23 cellular contexts compared by ENCODE assay signal in the genomic region with DNA sequence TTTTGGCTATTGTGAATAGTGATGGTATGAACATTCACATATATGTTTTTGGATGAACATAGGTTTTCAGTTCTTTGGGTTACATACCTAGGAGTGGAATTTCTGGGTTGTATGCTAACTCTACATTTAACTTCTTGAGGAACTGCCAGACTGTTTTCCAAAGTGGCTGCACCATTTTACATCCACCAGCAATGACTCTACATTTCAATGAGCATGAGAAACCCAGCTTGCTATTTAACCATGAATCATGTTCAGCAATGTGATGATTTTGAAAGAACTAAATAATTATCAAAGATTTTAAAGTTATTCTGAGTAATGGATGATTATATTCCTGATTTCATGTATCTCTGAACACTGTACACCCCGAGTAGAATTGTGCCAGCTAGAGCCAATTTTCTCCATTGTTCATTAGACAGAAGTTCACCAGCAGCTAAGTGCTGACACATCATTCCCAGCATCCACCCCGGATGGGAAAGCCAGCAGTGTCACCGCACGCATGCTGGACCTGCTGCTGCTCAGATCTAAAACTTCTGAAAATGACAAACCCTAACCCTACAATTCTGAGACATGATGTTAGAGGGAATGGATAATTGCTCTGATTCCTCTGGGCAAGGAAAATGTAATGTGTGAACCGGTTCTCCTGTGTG. TPM values are rescaled to one million over a fixed set of nuclear protein-coding genes. Genes with fewer than 3 reads are reported as not detected.
DNase-seq lines count a peak whose midpoint lies in the region; ATAC-seq and TF ChIP-seq lines count a peak whose summit lies in the region.
"Had no signal": no experiment of that assay in that cellular context is flagged by ENCODE, and none has a peak within 500 bp of the region (broad histone marks: within the 10 kb centered on the region; RNA-seq: fewer than 3 reads in every experiment).

No MANE protein-coding gene starts in this region.

- H3K9me3 Mint-ChIP-seq in osteocyte (ENCODE audit: unreplicated experiment): no peaks in the 10 kb centered on the region
- no peaks in the 10 kb centered on the region for H3K9me3 Mint-ChIP-seq in stimulated activated memory B cell treated with anti-CD40 and anti-IgM and Interleukin-4, amounts not matched to agents 10 μg/mL and 1 μg/mL and 100 μg/mL, for 72 hours
- H3K9me3 Mint-ChIP-seq: activated naive CD8-positive, alpha-beta T cell treated with anti-CD3 and anti-CD28 coated beads for 36 hours; activated T-helper 17 cell treated with anti-CD3 and anti-CD28 coated beads, Interleukin-2, amount 50 U/mL, for 72 hours; brain; CD8-positive, alpha-beta memory T cell had no signal

- H3K27me3 ChIP-seq in dorsolateral prefrontal cortex: no peaks in the 10 kb centered on the region
- H3K27me3 ChIP-seq: colonic mucosa, neutrophil had no signal

- no peak overlapping the region for H3K27ac ChIP-seq in dorsolateral prefrontal cortex
- H3K27ac ChIP-seq: colonic mucosa, neutrophil had no signal

- no peaks in the 10 kb centered on the region for H3K27me3 Mint-ChIP-seq in osteocyte (ENCODE audit: unreplicated experiment)
- H3K27me3 Mint-ChIP-seq in stimulated activated memory B cell treated with anti-CD40 and anti-IgM and Interleukin-4, amounts not matched to agents 10 μg/mL and 1 μg/mL and 100 μg/mL, for 72 hours: peaks cover 28% of the 10 kb centered on the region

- peak overlapping the region; percentile 94 for H3K27ac Mint-ChIP-seq in osteocyte (ENCODE audit: unreplicated experiment)
- no peak overlapping the region for H3K27ac Mint-ChIP-seq in stimulated activated memory B cell treated with anti-CD40 and anti-IgM and Interleukin-4, amounts not matched to agents 10 μg/mL and 1 μg/mL and 100 μg/mL, for 72 hours
- H3K27ac Mint-ChIP-seq: activated CD8-positive, alpha-beta memory T cell treated with anti-CD3 and anti-CD28 coated beads, Interleukin-2, amount 10 ng/mL, durations not matched to agents 7 days and 5 days; activated naive CD8-positive, alpha-beta T cell treated with anti-CD3 and anti-CD28 coated beads for 36 hours; activated T-helper 17 cell treated with anti-CD3 and anti-CD28 coated beads, Interleukin-2, amount 50 U/mL, for 72 hours; CD8-positive, alpha-beta memory T cell had no signal

- H3K4me1 Mint-ChIP-seq in osteocyte (ENCODE audit: unreplicated experiment): peaks cover 26% of the 10 kb centered on the region
- H3K4me1 Mint-ChIP-seq in stimulated activated memory B cell treated with anti-CD40 and anti-IgM and Interleukin-4, amounts not matched to agents 10 μg/mL and 1 μg/mL and 100 μg/mL, for 72 hours: no peaks in the 10 kb centered on the region
- H3K4me1 Mint-ChIP-seq: activated naive CD8-positive, alpha-beta T cell treated with anti-CD3 and anti-CD28 coated beads for 36 hours; brain; CD8-positive, alpha-beta memory T cell; immature natural killer cell had no signal

- no peak for TF ChIP-seq CTCF in osteocyte (IDR thresholded peaks at IDR 0.05)
- TF ChIP-seq CTCF in dorsolateral prefrontal cortex (IDR thresholded peaks at IDR 0.05 in 54 of 56, conservative IDR thresholded peaks at IDR 0.05 in 2 of 56; ENCODE audit: low read depth in 1 of 56, partially characterized antibody in 56 of 56): no peak

- no peaks in the 10 kb centered on the region for H3K36me3 Mint-ChIP-seq in osteocyte (ENCODE audit: unreplicated experiment)
- no peaks in the 10 kb centered on the region for H3K36me3 Mint-ChIP-seq in stimulated activated memory B cell treated with anti-CD40 and anti-IgM and Interleukin-4, amounts not matched to agents 10 μg/mL and 1 μg/mL and 100 μg/mL, for 72 hours
- H3K36me3 Mint-ChIP-seq: activated CD8-positive, alpha-beta memory T cell treated with anti-CD3 and anti-CD28 coated beads, Interleukin-2, amount 10 ng/mL, durations not matched to agents 7 days and 5 days; activated naive CD8-positive, alpha-beta T cell treated with anti-CD3 and anti-CD28 coated beads for 36 hours; brain; CD8-positive, alpha-beta memory T cell had no signal

- DNase-seq in Daoy (ENCODE audit: low read depth) (peak; percentile 42), NCI-H2227 treated with DMSO at 0.1 percent for 48 hours (lab: John Stamatoyannopoulos, UW) (peak; percentile 12), dedifferentiated amniotic fluid mesenchymal stem cell (ENCODE audit: extremely low spot score) (peak; percentile 28), osteocyte (ENCODE audit: extremely low spot score, unreplicated experiment) (no peak), Kasumi-1 (lab: John Stamatoyannopoulos, UW) (no peak), dorsolateral prefrontal cortex (no peak)
- DNase-seq: activated CD4-positive, alpha-beta T cell treated with anti-CD3 and anti-CD28 coated beads for 4 hours; activated CD8-positive, alpha-beta memory T cell treated with anti-CD3 and anti-CD28 coated beads, Interleukin-2, amount 10 ng/mL, durations not matched to agents 7 days and 5 days; activated naive CD8-positive, alpha-beta T cell treated with anti-CD3 and anti-CD28 coated beads for 36 hours; CD8-positive, alpha-beta memory T cell; colonic mucosa; DND-41; immature natural killer cell; NCI-H1436; OCI-M1; SHP77; T-helper 1 cell had no signal

- intact Hi-C loops in dorsolateral prefrontal cortex (cut with DNase I): no loop called here

- H3K4me3 Mint-ChIP-seq in osteocyte (ENCODE audit: unreplicated experiment): peak overlapping the region; percentile 46
- H3K4me3 Mint-ChIP-seq in stimulated activated memory B cell treated with anti-CD40 and anti-IgM and Interleukin-4, amounts not matched to agents 10 μg/mL and 1 μg/mL and 100 μg/mL, for 72 hours: no peak overlapping the region
- H3K4me3 Mint-ChIP-seq: activated CD8-positive, alpha-beta memory T cell treated with anti-CD3 and anti-CD28 coated beads, Interleukin-2, amount 10 ng/mL, durations not matched to agents 7 days and 5 days; activated naive CD8-positive, alpha-beta T cell treated with anti-CD3 and anti-CD28 coated beads for 36 hours; activated T-helper 17 cell treated with anti-CD3 and anti-CD28 coated beads, Interleukin-2, amount 50 U/mL, for 72 hours; brain; CD8-positive, alpha-beta memory T cell; immature natural killer cell had no signal

- no peak for ATAC-seq in stimulated activated memory B cell treated with anti-CD40 and anti-IgM and Interleukin-4, amounts not matched to agents 10 μg/mL and 1 μg/mL and 100 μg/mL, for 72 hours
- no peak for ATAC-seq in HG03095 (IDR thresholded peaks at IDR 0.05; ENCODE audit: unreplicated experiment)
- ATAC-seq: activated CD8-positive, alpha-beta memory T cell treated with anti-CD3 and anti-CD28 coated beads, Interleukin-2, amount 10 ng/mL, durations not matched to agents 7 days and 5 days; activated T-helper 17 cell treated with anti-CD3 and anti-CD28 coated beads, Interleukin-2, amount 50 U/mL, for 72 hours; HCT116 had no signal

- no peak overlapping the region for H3K4me3 ChIP-seq in dorsolateral prefrontal cortex
- H3K4me3 ChIP-seq: colonic mucosa had no signal

RNA-seq across cellular contexts. Expression of gene ANAPC5, which starts 13.3 kb away (rescaled TPM):
- total RNA-seq in Daoy (2014; rRNA removed; shearing (Covaris generic)): 170 and 239 TPM in 2 replicates
- total RNA-seq in osteocyte (130 TPM in 2 replicates), dorsolateral prefrontal cortex (100 to 1,000 TPM; 108 to 272 (median 159) TPM)

RNA-seq across cellular contexts. Expression of gene RNF34, which starts 34.4 kb away (rescaled TPM):
- total RNA-seq in Daoy (2014; rRNA removed; shearing (Covaris generic)): 71.9 and 111 TPM in 2 replicates
- total RNA-seq in osteocyte: 39.5 and 42.5 TPM in 2 replicates
- 10 to 100 TPM; 45.5 to 82.8 (median 62.9) TPM for total RNA-seq in dorsolateral prefrontal cortex

Comparison
In these comparisons a context has a peak if more than half of its experiments do, and no peak if none do; other contexts are left out.
1. DNase-seq: peak in Daoy (single experiment), NCI-H2227 treated with DMSO at 0.1 percent for 48 hours (single experiment) and dedifferentiated amniotic fluid mesenchymal stem cell (single experiment); none in osteocyte (single experiment), Kasumi-1 (0 of 2) and dorsolateral prefrontal cortex (0 of 10).